Comparison of ENCODE assay signal across 8 cellular contexts in the genomic region with DNA sequence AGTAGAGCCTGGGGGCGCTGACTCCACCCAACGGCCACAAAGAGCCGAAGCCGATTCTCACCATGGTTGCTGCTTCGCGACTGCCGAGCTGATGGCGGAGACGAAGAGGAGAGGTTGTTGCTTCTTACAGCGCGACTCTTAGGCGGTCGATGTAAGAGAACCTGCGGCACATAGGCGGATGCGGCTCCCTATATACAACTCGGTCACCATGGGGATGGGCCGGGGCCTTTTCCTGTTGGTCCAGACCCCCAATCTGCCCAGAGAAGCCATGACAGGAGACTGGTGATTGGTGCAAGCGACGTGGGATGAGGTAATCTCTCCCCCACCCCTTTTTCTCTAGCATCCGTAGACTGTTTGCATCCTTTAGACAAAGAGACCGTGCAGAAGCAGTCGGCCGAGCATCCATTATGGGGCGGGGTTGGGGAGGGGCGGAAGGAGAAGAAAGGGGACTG. TPM values are rescaled to one million over a fixed set of nuclear protein-coding genes. Genes with fewer than 3 reads are reported as not detected.
DNase-seq lines count a peak whose midpoint lies in the region; ATAC-seq lines count a peak whose summit lies in the region.

A gene (minus strand): TSS at position 165 of the 452 bp plus-strand sequence. CDS start 101 bp downstream, at position 64.

- peak; percentile 90 to 99 (median 97) for DNase-seq in CD8-positive, alpha-beta memory T cell
- DNase-seq in HS-5 (ENCODE audit: low read depth) (peak; percentile 94), mesendoderm (peak; percentile 100)
- peak; percentile 94 for DNase-seq in NK-92 treated with Interleukin-12 subunit alpha and Interleukin-12 subunit beta, amount 100 ng/mL, for 24 hours (lab: John Stamatoyannopoulos, UW)
- DNase-seq in activated CD8-positive, alpha-beta memory T cell treated with anti-CD3 and anti-CD28 coated beads, Interleukin-2, amount 10 ng/mL, durations not matched to agents 7 days and 5 days, result peak; percentile 99
- DNase-seq in stimulated activated CD8-positive, alpha-beta memory T cell treated with anti-CD3 and anti-CD28 coated beads, Interleukin-15, amount 100 ng/mL, for 24 hours (ENCODE audit: low read depth), result peak; percentile 65

- H2BK120ac ChIP-seq in mesendoderm (ENCODE audit: low read depth, low read length), result no peak within 1 kb of the TSS

- H3K27me3 ChIP-seq in CD8-positive, alpha-beta memory T cell (ENCODE audit: insufficient read depth, low read length, poor library complexity, severe bottlenecking), result no peaks in the 10 kb centered on the region
- H3K27me3 ChIP-seq in endocrine pancreas (ENCODE audit: control insufficient read depth, insufficient read depth, low read length) (no peaks in the 10 kb centered on the region), mesendoderm (ENCODE audit: insufficient read depth, low read length, poor library complexity) (no peaks in the 10 kb centered on the region)

- POLR2A ChIA-PET in CD8-positive, alpha-beta memory T cell (lab: Charles Lee), result interaction anchor here (0.6 to 4.1 kb wide), 16 partner anchors 11 to 578 kb away, joined by 3 to 133 read pairs (median 5); a partner anchor contains a TSS

- peak within 1 kb of the TSS; percentile 45 for H3K23ac ChIP-seq in mesendoderm (ENCODE audit: low read length)

- H3K18ac ChIP-seq in mesendoderm (ENCODE audit: low read length), result peak within 1 kb of the TSS; percentile 9

- peak within 1 kb of the TSS; percentile 58 for H3K4ac ChIP-seq in mesendoderm (ENCODE audit: low read depth, low read length)

- CTCF ChIA-PET in CD8-positive, alpha-beta memory T cell (lab: Charles Lee), result interaction anchor here (0.8 to 3.9 kb wide), 16 partner anchors 12 to 125 kb away, joined by 3 to 39 read pairs (median 4); a partner anchor contains a TSS
- CTCF ChIA-PET in activated CD8-positive, alpha-beta memory T cell treated with anti-CD3 and anti-CD28 coated beads, Interleukin-2, amount 10 ng/mL, durations not matched to agents 7 days and 5 days (lab: Charles Lee), result interaction anchor here (0.6 to 3.1 kb wide), 14 partner anchors 8 to 197 kb away, joined by 3 to 31 read pairs (median 4); a partner anchor contains a TSS

- no peak within 1 kb of the TSS for H2BK5ac ChIP-seq in mesendoderm (ENCODE audit: low read length)

- peak within 1 kb of the TSS; percentile 97 to 99 (median 98) for H3K4me3 Mint-ChIP-seq in CD8-positive, alpha-beta memory T cell
- H3K4me3 Mint-ChIP-seq in activated CD8-positive, alpha-beta memory T cell treated with anti-CD3 and anti-CD28 coated beads, Interleukin-2, amount 10 ng/mL, durations not matched to agents 7 days and 5 days, result peak within 1 kb of the TSS; percentile 95

- no peak within 1 kb of the TSS for H4K5ac ChIP-seq in mesendoderm (ENCODE audit: low read length)

- peaks cover 3% of the 10 kb centered on the region for H3K79me1 ChIP-seq in mesendoderm (ENCODE audit: low read length)

- peaks cover 7 to 42% (median 10%) of the 10 kb centered on the region in 3 donors for H3K36me3 Mint-ChIP-seq in CD8-positive, alpha-beta memory T cell
- peaks cover 21% of the 10 kb centered on the region for H3K36me3 Mint-ChIP-seq in activated CD8-positive, alpha-beta memory T cell treated with anti-CD3 and anti-CD28 coated beads, Interleukin-2, amount 10 ng/mL, durations not matched to agents 7 days and 5 days

- H3K4me1 ChIP-seq in CD8-positive, alpha-beta memory T cell (ENCODE audit: insufficient read depth, low read length), result peaks cover 18% of the 10 kb centered on the region
- peaks cover 5% of the 10 kb centered on the region for H3K4me1 ChIP-seq in endocrine pancreas (ENCODE audit: control insufficient read depth, insufficient read depth, low read length)
- H3K4me1 ChIP-seq in mesendoderm (ENCODE audit: control insufficient read depth, low read depth, low read length), result no peaks in the 10 kb centered on the region

- peaks cover 5% of the 10 kb centered on the region for H3K79me2 ChIP-seq in mesendoderm (ENCODE audit: control insufficient read depth, insufficient read depth, low read length)

- H3K4me1 Mint-ChIP-seq in CD8-positive, alpha-beta memory T cell, result peaks cover 26 to 40% (median 35%) of the 10 kb centered on the region in 3 donors
- peaks cover 21% of the 10 kb centered on the region for H3K4me1 Mint-ChIP-seq in activated CD8-positive, alpha-beta memory T cell treated with anti-CD3 and anti-CD28 coated beads, Interleukin-2, amount 10 ng/mL, durations not matched to agents 7 days and 5 days

- no CpG with 5 or more reads among the region's 26 CpGs for WGBS in mesendoderm (ENCODE audit: extremely low coverage, insufficient coverage, low lambda C conversion rate)

- peak; percentile 81 for ATAC-seq in GM19467 (IDR thresholded peaks at IDR 0.05; ENCODE audit: unreplicated experiment)
- peak; percentile 88 for ATAC-seq in activated CD8-positive, alpha-beta memory T cell treated with anti-CD3 and anti-CD28 coated beads, Interleukin-2, amount 10 ng/mL, durations not matched to agents 7 days and 5 days

- H3K9me3 ChIP-seq in CD8-positive, alpha-beta memory T cell (ENCODE audit: low read length), result no peaks in the 10 kb centered on the region
- H3K9me3 ChIP-seq in endocrine pancreas (ENCODE audit: control insufficient read depth, low read length), result no peaks in the 10 kb centered on the region

- H3K56ac ChIP-seq in mesendoderm (ENCODE audit: low read length), result peak within 1 kb of the TSS; percentile 93

- H3K4me2 ChIP-seq in mesendoderm (ENCODE audit: low read length), result peak within 1 kb of the TSS; percentile 66

- H3K27me3 Mint-ChIP-seq in CD8-positive, alpha-beta memory T cell, result peaks cover 0 to 9% of the 10 kb centered on the region in 2 donors
- H3K27me3 Mint-ChIP-seq in activated CD8-positive, alpha-beta memory T cell treated with anti-CD3 and anti-CD28 coated beads, Interleukin-2, amount 10 ng/mL, durations not matched to agents 7 days and 5 days, result peaks cover 2% of the 10 kb centered on the region

- no peak within 1 kb of the TSS for H4K8ac ChIP-seq in mesendoderm (ENCODE audit: low read depth, low read length)

- H3K9ac ChIP-seq in endocrine pancreas (ENCODE audit: control insufficient read depth, insufficient read depth, low read length) (peak within 1 kb of the TSS; percentile 100), mesendoderm (ENCODE audit: low read length) (peak within 1 kb of the TSS; percentile 92)

- peak within 1 kb of the TSS; percentile 79 for H3K4me3 ChIP-seq in CD8-positive, alpha-beta memory T cell (ENCODE audit: low read length)
- H3K4me3 ChIP-seq in endocrine pancreas (ENCODE audit: control insufficient read depth, insufficient read depth, low read length) (peak within 1 kb of the TSS; percentile 84), mesendoderm (ENCODE audit: low read length) (peak within 1 kb of the TSS; percentile 89)

- peak within 1 kb of the TSS; percentile 97 for H3K27ac ChIP-seq in CD8-positive, alpha-beta memory T cell (ENCODE audit: low read depth, low read length)
- H3K27ac ChIP-seq in mesendoderm (ENCODE audit: low read depth, low read length), result peak within 1 kb of the TSS; percentile 80

- no peaks in the 10 kb centered on the region for H3K9me3 Mint-ChIP-seq in CD8-positive, alpha-beta memory T cell
- H3K9me3 Mint-ChIP-seq in activated CD8-positive, alpha-beta memory T cell treated with anti-CD3 and anti-CD28 coated beads, Interleukin-2, amount 10 ng/mL, durations not matched to agents 7 days and 5 days (ENCODE audit: low read depth), result no peaks in the 10 kb centered on the region

- H2BK15ac ChIP-seq in mesendoderm (replicated peaks; ENCODE audit: low read depth), result no peak within 1 kb of the TSS

- no peak within 1 kb of the TSS for H2AK5ac ChIP-seq in mesendoderm (ENCODE audit: low read length)

- peaks cover 15% of the 10 kb centered on the region for H3K36me3 ChIP-seq in CD8-positive, alpha-beta memory T cell (ENCODE audit: insufficient read depth, low read length)
- peaks cover 2% of the 10 kb centered on the region for H3K36me3 ChIP-seq in endocrine pancreas (ENCODE audit: control insufficient read depth, insufficient read depth, low read length)
- no peaks in the 10 kb centered on the region for H3K36me3 ChIP-seq in mesendoderm (ENCODE audit: control insufficient read depth, insufficient read depth, low read length)

- H3K27ac Mint-ChIP-seq in CD8-positive, alpha-beta memory T cell, result peak within 1 kb of the TSS; percentile 97 to 100 (median 98)
- H3K27ac Mint-ChIP-seq in activated CD8-positive, alpha-beta memory T cell treated with anti-CD3 and anti-CD28 coated beads, Interleukin-2, amount 10 ng/mL, durations not matched to agents 7 days and 5 days, result peak within 1 kb of the TSS; percentile 99

RNA-seq across cellular contexts. Expression of the gene that starts here (rescaled TPM):
- total RNA-seq in CD8-positive, alpha-beta memory T cell, result 10 to 100 TPM; 67.8 to 70.4 TPM
- polyA plus RNA-seq in CD8-positive, alpha-beta memory T cell, result 167 TPM
- 10 to 100 TPM; 91.0 to 96.5 TPM for total RNA-seq in activated CD8-positive, alpha-beta memory T cell treated with anti-CD3 and anti-CD28 coated beads, Interleukin-2, amount 10 ng/mL, durations not matched to agents 7 days and 5 days
- polyA plus RNA-seq in mesendoderm (2013, experiment 1 of 2), result 326 TPM
- polyA plus RNA-seq in mesendoderm (2013, experiment 2 of 2), result 332 TPM

Comparison
In these comparisons a context has a peak if more than half of its experiments do, and no peak if none do; other contexts are left out.
1. Peak in every context shown above with its lines: DNase-seq, ATAC-seq, H3K4me3 ChIP-seq and H3K27ac ChIP-seq.